In genomic region chr21:45364464-45365185, GRCh38 we compare ENCODE assay signal across 9 cellular contexts. TPM values are rescaled to one million over a fixed set of nuclear protein-coding genes. Genes with fewer than 3 reads are reported as not detected.
DNase-seq lines count a peak whose midpoint lies in the region; ATAC-seq and FAIRE-seq lines count a peak whose summit lies in the region.
"Had no signal": no experiment of that assay in that cellular context is flagged by ENCODE, and none has a peak within 500 bp of the region (broad histone marks: within the 10 kb centered on the region; RNA-seq: fewer than 3 reads in every experiment).

No MANE protein-coding gene starts in this region.

- H3K27ac Mint-ChIP-seq in activated naive CD8-positive, alpha-beta T cell treated with anti-CD3 and anti-CD28 coated beads, Interleukin-2, amount 50 U/mL, for 24 hours: peak overlapping the region; percentile 62
- H3K27ac Mint-ChIP-seq: stimulated activated naive B cell treated with anti-CD40 and anti-IgM and Interleukin-4, amounts not matched to agents 10 μg/mL and 1 μg/mL and 100 μg/mL, for 72 hours had no signal

- ATAC-seq in activated naive CD8-positive, alpha-beta T cell treated with anti-CD3 and anti-CD28 coated beads, Interleukin-2, amount 50 U/mL, for 24 hours: no peak
- ATAC-seq in left cardiac atrium (peak; percentile 38 to 67), GM18867 (IDR thresholded peaks at IDR 0.05; ENCODE audit: unreplicated experiment) (no peak), HG03175 (IDR thresholded peaks at IDR 0.05; ENCODE audit: unreplicated experiment) (no peak)

- DNase-seq in activated naive CD8-positive, alpha-beta T cell treated with anti-CD3 and anti-CD28 coated beads, Interleukin-2, amount 50 U/mL, for 24 hours: no peak
- DNase-seq in left cardiac atrium (peak; percentile 69), skeletal muscle cell (ENCODE audit: low read depth) (peak; percentile 43), NK-92 (lab: John Stamatoyannopoulos, UW; ENCODE audit: unreplicated experiment) (no peak)
- DNase-seq in activated naive CD4-positive, alpha-beta T cell (lab: John Stamatoyannopoulos, UW): no peak
- DNase-seq: stimulated activated naive B cell treated with anti-CD40 and anti-IgM and Interleukin-4, amounts not matched to agents 10 μg/mL and 1 μg/mL and 100 μg/mL, for 72 hours had no signal

- intact Hi-C loops in left cardiac atrium (cut with DNase I): no loop called here

- no peak overlapping the region for H3K4me3 ChIP-seq in skeletal muscle cell (ENCODE audit: low read depth, low read length)

- FAIRE-seq in G401.6 (lab: Jason Lieb, UNC): peak; percentile 67

- H3K4me3 Mint-ChIP-seq in activated naive CD8-positive, alpha-beta T cell treated with anti-CD3 and anti-CD28 coated beads, Interleukin-2, amount 50 U/mL, for 24 hours: no peak overlapping the region
- H3K4me3 Mint-ChIP-seq: stimulated activated naive B cell treated with anti-CD40 and anti-IgM and Interleukin-4, amounts not matched to agents 10 μg/mL and 1 μg/mL and 100 μg/mL, for 72 hours had no signal

- peaks cover 14% of the 10 kb centered on the region for H3K4me1 Mint-ChIP-seq in activated naive CD8-positive, alpha-beta T cell treated with anti-CD3 and anti-CD28 coated beads, Interleukin-2, amount 50 U/mL, for 24 hours

- H3K27me3 Mint-ChIP-seq in activated naive CD8-positive, alpha-beta T cell treated with anti-CD3 and anti-CD28 coated beads, Interleukin-2, amount 50 U/mL, for 24 hours: peaks cover 13% of the 10 kb centered on the region

- H3K36me3 Mint-ChIP-seq in activated naive CD8-positive, alpha-beta T cell treated with anti-CD3 and anti-CD28 coated beads, Interleukin-2, amount 50 U/mL, for 24 hours (ENCODE audit: low read depth): no peaks in the 10 kb centered on the region
- H3K36me3 Mint-ChIP-seq: stimulated activated naive B cell treated with anti-CD40 and anti-IgM and Interleukin-4, amounts not matched to agents 10 μg/mL and 1 μg/mL and 100 μg/mL, for 72 hours had no signal

- no peaks in the 10 kb centered on the region for H3K9me3 Mint-ChIP-seq in activated naive CD8-positive, alpha-beta T cell treated with anti-CD3 and anti-CD28 coated beads, Interleukin-2, amount 50 U/mL, for 24 hours
- H3K9me3 Mint-ChIP-seq: stimulated activated naive B cell treated with anti-CD40 and anti-IgM and Interleukin-4, amounts not matched to agents 10 μg/mL and 1 μg/mL and 100 μg/mL, for 72 hours had no signal

RNA-seq across cellular contexts. Expression of gene COL18A1, which starts 40.3 kb away (rescaled TPM):
- 100 to 1,000 TPM in 1 of 2 donors, 10 to 100 TPM in 1; 53.4 to 104 TPM for total RNA-seq in left cardiac atrium

Comparison
In these comparisons a context has a peak if more than half of its experiments do, and no peak if none do; other contexts are left out.
1. ATAC-seq: peak in left cardiac atrium (2 of 2); none in activated naive CD8-positive, alpha-beta T cell treated with anti-CD3 and anti-CD28 coated beads, Interleukin-2, amount 50 U/mL, for 24 hours (single experiment), GM18867 (single experiment) and HG03175 (single experiment).
2. DNase-seq: peak in left cardiac atrium (single experiment) and skeletal muscle cell (single experiment); none in activated naive CD8-positive, alpha-beta T cell treated with anti-CD3 and anti-CD28 coated beads, Interleukin-2, amount 50 U/mL, for 24 hours (single experiment), NK-92 (single experiment) and activated naive CD4-positive, alpha-beta T cell (0 of 4).